In the genomic region with DNA sequence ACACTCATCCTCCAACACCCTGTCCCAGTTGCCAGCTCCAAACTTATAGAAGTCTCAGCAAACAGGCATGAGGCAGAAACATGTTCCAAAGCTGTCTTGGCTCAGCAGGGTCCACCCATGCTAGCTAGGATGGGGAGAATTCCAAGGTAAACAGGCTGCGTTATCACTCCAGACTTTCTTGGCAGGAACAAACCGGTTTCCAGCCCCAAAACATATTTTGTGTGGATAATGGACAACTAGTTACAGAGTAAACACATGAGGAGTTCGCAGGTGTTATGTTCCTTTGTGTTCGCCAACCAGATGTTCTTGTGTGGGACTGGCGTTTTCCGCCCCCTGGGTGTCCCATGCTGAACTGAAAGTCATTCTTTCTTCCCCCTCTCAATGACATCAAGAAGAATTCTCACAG, we compare ENCODE assay signal across 20 cellular contexts.
DNase-seq lines count a peak whose midpoint lies in the region; ATAC-seq and TF ChIP-seq lines count a peak whose summit lies in the region.
"Had no signal": no experiment of that assay in that cellular context is flagged by ENCODE, and none has a peak within 500 bp of the region (broad histone marks: within the 10 kb centered on the region; RNA-seq: fewer than 3 reads in every experiment).

No MANE protein-coding gene starts in this region.

- DNase-seq in NCI-H1105 treated with DMSO at 0.1 percent for 48 hours (lab: John Stamatoyannopoulos, UW) (peak; percentile 22), NCI-H1105 (lab: John Stamatoyannopoulos, UW) (no peak), chondrocyte (ENCODE audit: low spot score) (no peak), left colon (peak in 1 of 2 donors; percentile 30), thoracic aorta (ENCODE audit: low spot score) (no peak), substantia nigra (lab: John Stamatoyannopoulos, UW) (no peak), ecto neural progenitor cell (ENCODE audit: low spot score) (no peak)
- DNase-seq in effector memory CD4-positive, alpha-beta T cell = no peak
- DNase-seq: activated CD4-positive, CD25-positive, alpha-beta regulatory T cell treated with anti-CD3 and anti-CD28 coated beads, Interleukin-2, amount 50 U/mL, for 72 hours; activated CD8-positive, alpha-beta memory T cell treated with anti-CD3 and anti-CD28 coated beads, Interleukin-2, amount 10 ng/mL, durations not matched to agents 7 days and 5 days; amygdala; C1 segment of cervical spinal cord; dermis blood vessel endothelial cell; islet precursor cell; midbrain; NCI-H1048; small intestine had no signal

- H3K4me3 Mint-ChIP-seq in chondrocyte (ENCODE audit: unreplicated experiment) = no peak overlapping the region
- H3K4me3 Mint-ChIP-seq: activated CD8-positive, alpha-beta memory T cell treated with anti-CD3 and anti-CD28 coated beads, Interleukin-2, amount 10 ng/mL, durations not matched to agents 7 days and 5 days; T-helper 2 cell treated with Interferon-gamma antibody and Interleukin-4, amounts not matched to agents 5 μg/mL and 100 μg/mL, for 36 hours had no signal

- TF ChIP-seq CTCF in chondrocyte (IDR thresholded peaks at IDR 0.05) (peak; percentile 53), thoracic aorta (IDR thresholded peaks at IDR 0.05) (peak; percentile 28)

- H3K4me1 ChIP-seq in thoracic aorta (ENCODE audit: control insufficient read depth in 1 of 2, low read depth in 2 of 2) = peaks cover 2 to 19% of the 10 kb centered on the region in 2 donors
- no peaks in the 10 kb centered on the region for H3K4me1 ChIP-seq in effector memory CD4-positive, alpha-beta T cell (ENCODE audit: control insufficient read depth, insufficient read depth, low read length, poor library complexity, severe bottlenecking)
- H3K4me1 ChIP-seq: SJSA1 had no signal

- H3K4me1 Mint-ChIP-seq in chondrocyte (ENCODE audit: low read depth) = peaks cover 14% of the 10 kb centered on the region
- H3K4me1 Mint-ChIP-seq: activated CD8-positive, alpha-beta memory T cell treated with anti-CD3 and anti-CD28 coated beads, Interleukin-2, amount 10 ng/mL, durations not matched to agents 7 days and 5 days had no signal

- H3K27me3 Mint-ChIP-seq in chondrocyte (ENCODE audit: low read depth) = peaks cover 2% of the 10 kb centered on the region

- H3K9me3 ChIP-seq in thoracic aorta = no peaks in the 10 kb centered on the region
- no peaks in the 10 kb centered on the region for H3K9me3 ChIP-seq in effector memory CD4-positive, alpha-beta T cell (ENCODE audit: control insufficient read depth, low read length)
- H3K9me3 ChIP-seq: neutrophil, SJSA1 had no signal

- ATAC-seq in left colon (peak; percentile 84), thoracic aorta (ENCODE audit: insufficient number of reproducible peaks, low FRiP score, low read depth) (peak; percentile 53)
- ATAC-seq: activated CD8-positive, alpha-beta memory T cell treated with anti-CD3 and anti-CD28 coated beads, Interleukin-2, amount 10 ng/mL, durations not matched to agents 7 days and 5 days had no signal

- no peaks in the 10 kb centered on the region for H3K36me3 Mint-ChIP-seq in chondrocyte (ENCODE audit: low read depth)
- H3K36me3 Mint-ChIP-seq: activated CD8-positive, alpha-beta memory T cell treated with anti-CD3 and anti-CD28 coated beads, Interleukin-2, amount 10 ng/mL, durations not matched to agents 7 days and 5 days had no signal

- peak overlapping the region; percentile 6 for H3K4me3 ChIP-seq in thoracic aorta
- no peak overlapping the region for H3K4me3 ChIP-seq in effector memory CD4-positive, alpha-beta T cell (ENCODE audit: insufficient read depth, low read depth, low read length, poor library complexity, severe bottlenecking)
- H3K4me3 ChIP-seq: SJSA1 had no signal

- peak overlapping the region; percentile 8 for H3K27ac Mint-ChIP-seq in chondrocyte (ENCODE audit: unreplicated experiment)
- H3K27ac Mint-ChIP-seq: activated CD8-positive, alpha-beta memory T cell treated with anti-CD3 and anti-CD28 coated beads, Interleukin-2, amount 10 ng/mL, durations not matched to agents 7 days and 5 days; T-helper 2 cell treated with Interferon-gamma antibody and Interleukin-4, amounts not matched to agents 5 μg/mL and 100 μg/mL, for 36 hours had no signal

- no peaks in the 10 kb centered on the region for H3K36me3 ChIP-seq in thoracic aorta
- H3K36me3 ChIP-seq in effector memory CD4-positive, alpha-beta T cell (ENCODE audit: control insufficient read depth, insufficient read depth, low read length) = no peaks in the 10 kb centered on the region
- H3K36me3 ChIP-seq: neutrophil, SJSA1 had no signal

- no peaks in the 10 kb centered on the region for H3K27me3 ChIP-seq in thoracic aorta (replicated peaks; ENCODE audit: insufficient read depth)
- H3K27me3 ChIP-seq in effector memory CD4-positive, alpha-beta T cell (replicated peaks; ENCODE audit: control insufficient read depth, insufficient read depth, low read length, poor library complexity, severe bottlenecking) = no peaks in the 10 kb centered on the region
- H3K27me3 ChIP-seq: neutrophil, SJSA1 had no signal

- H3K9me3 Mint-ChIP-seq in chondrocyte (ENCODE audit: low read depth) = no peaks in the 10 kb centered on the region
- H3K9me3 Mint-ChIP-seq: T-helper 2 cell treated with Interferon-gamma antibody and Interleukin-4, amounts not matched to agents 5 μg/mL and 100 μg/mL, for 36 hours had no signal

- intact Hi-C loops in left colon (cut with DNase I, micrococcal nuclease) = no loop called here

- H3K27ac ChIP-seq in thoracic aorta = peak overlapping the region in 1 of 2 donors; percentile 55
- no peak overlapping the region for H3K27ac ChIP-seq in substantia nigra (ENCODE audit: low read depth, low read length, poor library complexity, severe bottlenecking)
- no peak overlapping the region for H3K27ac ChIP-seq in effector memory CD4-positive, alpha-beta T cell (ENCODE audit: insufficient read depth, low read length, poor library complexity, severe bottlenecking)
- H3K27ac ChIP-seq: neutrophil, SJSA1 had no signal
